In the genomic region with DNA sequence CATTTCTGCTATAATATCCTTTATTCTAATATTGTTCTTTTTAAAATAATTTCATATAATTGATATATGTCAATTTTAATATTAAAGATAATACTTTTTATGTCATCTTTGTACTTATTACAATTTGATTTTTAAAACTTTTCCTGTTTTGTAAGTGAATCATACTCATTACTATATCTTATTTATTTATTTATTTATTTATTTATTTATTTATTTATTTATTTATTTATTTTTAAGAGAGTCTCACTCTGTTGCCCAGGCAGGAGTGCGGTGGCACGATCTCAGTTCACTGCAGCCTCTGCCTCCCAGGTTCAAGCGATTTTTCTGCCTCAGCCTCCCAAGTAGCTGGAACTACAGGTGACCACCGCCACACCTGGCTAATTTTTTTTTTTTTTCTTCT, we compare ENCODE assay signal across 34 cellular contexts.
"Had no signal": no experiment of that assay in that cellular context is flagged by ENCODE, and none has a peak within 500 bp of the region (broad histone marks: within the 10 kb centered on the region; RNA-seq: fewer than 3 reads in every experiment).

No MANE protein-coding gene starts in this region.

- H3K4me3 Mint-ChIP-seq: activated CD4-positive, alpha-beta T cell treated with anti-CD3 and anti-CD28 coated beads, Interleukin-2, amount 10 ng/mL, durations not matched to agents 7 days and 5 days; activated CD8-positive, alpha-beta T cell treated with anti-CD3 and anti-CD28 coated beads for 36 hours; activated naive CD4-positive, alpha-beta T cell treated with anti-CD3 and anti-CD28 coated beads for 36 hours; activated naive CD4-positive, alpha-beta T cell treated with anti-CD3 and anti-CD28 coated beads, Interleukin-2, amount 50 U/mL, for 24 hours; activated naive CD8-positive, alpha-beta T cell treated with anti-CD3 and anti-CD28 coated beads for 36 hours; activated naive CD8-positive, alpha-beta T cell treated with anti-CD3 and anti-CD28 coated beads, Interleukin-2, amount 50 U/mL, for 24 hours; activated T-cell treated with anti-CD3 and anti-CD28 coated beads, Interleukin-2, amount 50 U/mL, for 4 hours; activated T-helper 17 cell treated with anti-CD3 and anti-CD28 coated beads, Interleukin-2, amount 50 U/mL, for 72 hours; effector memory CD8-positive, alpha-beta T cell; T-helper 17 cell; T-helper 2 cell treated with Interferon-gamma antibody and Interleukin-4, amounts not matched to agents 5 μg/mL and 100 μg/mL, for 36 hours; WTC11 had no signal

- H3K27ac Mint-ChIP-seq: activated CD4-positive, alpha-beta T cell treated with anti-CD3 and anti-CD28 coated beads, Interleukin-2, amount 10 ng/mL, durations not matched to agents 7 days and 5 days; activated CD8-positive, alpha-beta T cell treated with anti-CD3 and anti-CD28 coated beads for 36 hours; activated naive CD4-positive, alpha-beta T cell treated with anti-CD3 and anti-CD28 coated beads for 36 hours; activated naive CD4-positive, alpha-beta T cell treated with anti-CD3 and anti-CD28 coated beads, Interleukin-2, amount 50 U/mL, for 24 hours; activated naive CD8-positive, alpha-beta T cell treated with anti-CD3 and anti-CD28 coated beads for 36 hours; activated naive CD8-positive, alpha-beta T cell treated with anti-CD3 and anti-CD28 coated beads, Interleukin-2, amount 50 U/mL, for 24 hours; activated T-helper 17 cell treated with anti-CD3 and anti-CD28 coated beads, Interleukin-2, amount 50 U/mL, for 72 hours; effector memory CD8-positive, alpha-beta T cell; T-helper 17 cell; T-helper 2 cell treated with Interferon-gamma antibody and Interleukin-4, amounts not matched to agents 5 μg/mL and 100 μg/mL, for 36 hours; WTC11 had no signal

- H3K4me1 ChIP-seq: adrenal gland, body of pancreas, esophagus muscularis mucosa, foreskin keratinocyte, gastroesophageal sphincter, heart right ventricle had no signal

- H3K36me3 Mint-ChIP-seq: activated naive CD8-positive, alpha-beta T cell treated with anti-CD3 and anti-CD28 coated beads for 36 hours; WTC11 had no signal

- H3K27ac ChIP-seq: adrenal gland, body of pancreas, esophagus muscularis mucosa, foreskin keratinocyte, gastroesophageal sphincter, heart right ventricle, VCaP had no signal

- H3K4me1 Mint-ChIP-seq: activated CD4-positive, alpha-beta T cell treated with anti-CD3 and anti-CD28 coated beads, Interleukin-2, amount 10 ng/mL, durations not matched to agents 7 days and 5 days; activated naive CD4-positive, alpha-beta T cell treated with anti-CD3 and anti-CD28 coated beads, Interleukin-2, amount 50 U/mL, for 24 hours; activated naive CD8-positive, alpha-beta T cell treated with anti-CD3 and anti-CD28 coated beads for 36 hours; activated naive CD8-positive, alpha-beta T cell treated with anti-CD3 and anti-CD28 coated beads, Interleukin-2, amount 50 U/mL, for 24 hours; activated T-helper 17 cell treated with anti-CD3 and anti-CD28 coated beads, Interleukin-2, amount 50 U/mL, for 72 hours; T-helper 17 cell had no signal

- FAIRE-seq: colon had no signal

- H3K9me3 ChIP-seq: adrenal gland, body of pancreas, esophagus muscularis mucosa, gastroesophageal sphincter, heart right ventricle had no signal

- H3K27me3 Mint-ChIP-seq: activated CD4-positive, alpha-beta T cell treated with anti-CD3 and anti-CD28 coated beads, Interleukin-2, amount 10 ng/mL, durations not matched to agents 7 days and 5 days; activated CD8-positive, alpha-beta T cell treated with anti-CD3 and anti-CD28 coated beads for 36 hours; activated naive CD8-positive, alpha-beta T cell treated with anti-CD3 and anti-CD28 coated beads for 36 hours; activated T-helper 17 cell treated with anti-CD3 and anti-CD28 coated beads, Interleukin-2, amount 50 U/mL, for 72 hours; effector memory CD8-positive, alpha-beta T cell; T-helper 17 cell had no signal

- H3K36me3 ChIP-seq: adrenal gland, esophagus muscularis mucosa, gastroesophageal sphincter, heart right ventricle had no signal

- H3K4me3 ChIP-seq: adrenal gland, body of pancreas, esophagus muscularis mucosa, gastroesophageal sphincter, heart right ventricle had no signal

- ATAC-seq: activated CD8-positive, alpha-beta T cell treated with anti-CD3 and anti-CD28 coated beads for 36 hours; activated naive CD8-positive, alpha-beta T cell treated with anti-CD3 and anti-CD28 coated beads, Interleukin-2, amount 50 U/mL, for 24 hours; activated T-cell treated with anti-CD3 and anti-CD28 coated beads, Interleukin-2, amount 50 U/mL, for 4 hours; activated T-helper 17 cell treated with anti-CD3 and anti-CD28 coated beads, Interleukin-2, amount 50 U/mL, for 72 hours; body of pancreas; effector memory CD8-positive, alpha-beta T cell; foreskin keratinocyte; gastroesophageal sphincter; heart right ventricle; T-helper 17 cell; WTC11 had no signal

- H3K27me3 ChIP-seq: adrenal gland, body of pancreas, esophagus muscularis mucosa, foreskin keratinocyte, gastroesophageal sphincter, heart right ventricle had no signal

- DNase-seq: activated CD4-positive, alpha-beta T cell treated with anti-CD3 and anti-CD28 coated beads for 1 hour; activated CD4-positive, alpha-beta T cell treated with anti-CD3 and anti-CD28 coated beads for 4 hours; activated CD4-positive, alpha-beta T cell treated with anti-CD3 and anti-CD28 coated beads, Interleukin-2, amount 10 ng/mL, durations not matched to agents 7 days and 5 days; activated CD4-positive, alpha-beta T cell treated with anti-CD3 and anti-CD28 coated beads, Interleukin-2, amount 50 U/mL, for 4 hours; activated CD8-positive, alpha-beta memory T cell treated with anti-CD3 and anti-CD28 coated beads for 24 hours; activated CD8-positive, alpha-beta T cell treated with anti-CD3 and anti-CD28 coated beads for 36 hours; activated effector memory CD4-positive, alpha-beta T cell treated with Interleukin-2 at 50 U/mL for 16 hours; activated naive CD4-positive, alpha-beta T cell treated with anti-CD3 and anti-CD28 coated beads for 36 hours; activated naive CD8-positive, alpha-beta T cell treated with anti-CD3 and anti-CD28 coated beads for 36 hours; activated naive CD8-positive, alpha-beta T cell treated with anti-CD3 and anti-CD28 coated beads, Interleukin-2, amount 50 U/mL, for 24 hours; activated T-cell treated with anti-CD3 and anti-CD28 coated beads, Interleukin-2, amount 50 U/mL, for 4 hours; adrenal gland; amygdala; aorta; body of pancreas; caudate nucleus; cortex of kidney; dermis blood vessel endothelial cell; effector CD4-positive, alpha-beta T cell; effector memory CD8-positive, alpha-beta T cell; erythroblast; foreskin keratinocyte; heart right ventricle; T-helper 1 cell; T-helper 17 cell; T1000 had no signal

- H3K9me3 Mint-ChIP-seq: activated CD4-positive, alpha-beta T cell treated with anti-CD3 and anti-CD28 coated beads, Interleukin-2, amount 10 ng/mL, durations not matched to agents 7 days and 5 days; activated CD8-positive, alpha-beta T cell treated with anti-CD3 and anti-CD28 coated beads for 36 hours; activated naive CD4-positive, alpha-beta T cell treated with anti-CD3 and anti-CD28 coated beads for 36 hours; activated naive CD4-positive, alpha-beta T cell treated with anti-CD3 and anti-CD28 coated beads, Interleukin-2, amount 50 U/mL, for 24 hours; activated naive CD8-positive, alpha-beta T cell treated with anti-CD3 and anti-CD28 coated beads for 36 hours; activated naive CD8-positive, alpha-beta T cell treated with anti-CD3 and anti-CD28 coated beads, Interleukin-2, amount 50 U/mL, for 24 hours; activated T-cell treated with anti-CD3 and anti-CD28 coated beads, Interleukin-2, amount 50 U/mL, for 4 hours; activated T-helper 17 cell treated with anti-CD3 and anti-CD28 coated beads, Interleukin-2, amount 50 U/mL, for 72 hours; T-helper 2 cell treated with Interferon-gamma antibody and Interleukin-4, amounts not matched to agents 5 μg/mL and 100 μg/mL, for 36 hours; WTC11 had no signal
